21 cellular contexts compared by ENCODE assay signal in the genomic region with DNA sequence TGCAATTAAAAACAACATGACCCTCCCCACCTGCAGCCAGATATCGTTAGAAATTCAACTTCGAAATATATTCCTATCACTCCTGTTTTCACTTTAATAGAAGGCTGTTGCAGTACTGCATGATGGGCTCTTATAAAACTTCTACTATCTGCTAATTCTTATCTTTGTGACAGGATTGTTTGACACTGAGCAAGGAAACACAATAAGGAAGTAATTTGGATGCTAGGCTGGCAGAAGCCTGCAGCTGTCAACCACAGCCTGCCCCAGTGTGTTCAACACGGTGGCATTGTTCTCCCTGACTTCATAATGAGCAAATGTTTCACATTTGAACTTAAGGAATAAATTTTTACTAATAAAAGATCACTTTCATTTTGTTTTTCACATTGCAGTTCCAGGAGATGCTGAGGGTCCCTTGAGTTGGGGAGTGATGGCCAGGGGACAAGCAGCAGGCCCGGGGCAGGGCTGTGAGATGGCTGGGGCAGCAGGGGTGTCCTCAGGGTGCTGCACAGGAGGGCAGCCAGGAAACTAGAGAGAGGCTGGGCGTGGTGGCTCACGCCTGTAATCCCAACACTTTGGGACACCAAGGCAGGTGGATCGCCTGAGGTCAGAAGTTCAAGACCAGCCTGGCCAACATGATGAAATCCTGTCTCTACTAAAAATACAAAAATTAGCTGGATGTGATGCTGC.
A peak's percentile ranks its signal among the peaks of the same experiment; 100 is the strongest.
DNase-seq lines count a peak whose midpoint lies in the region; TF ChIP-seq lines count a peak whose summit lies in the region.
"Had no signal": no experiment of that assay in that cellular context is flagged by ENCODE, and none has a peak within 500 bp of the region (broad histone marks: within the 10 kb centered on the region; RNA-seq: fewer than 3 reads in every experiment).

No MANE protein-coding gene starts in this region.

- no peaks in the 10 kb centered on the region for H3K27me3 ChIP-seq in esophagus muscularis mucosa

- peaks cover 0 to 5% (median 0%) of the 10 kb centered on the region in 4 donors for H3K4me1 ChIP-seq in esophagus muscularis mucosa

- TF ChIP-seq EP300 in esophagus muscularis mucosa (IDR thresholded peaks at IDR 0.05), result no peak

- H3K9me3 ChIP-seq in esophagus muscularis mucosa, result no peaks in the 10 kb centered on the region

- WGBS in esophagus muscularis mucosa, result 81% methylated on average over 7 of the region's 7 CpGs

- intact Hi-C loops in esophagus muscularis mucosa (cut with DNase I), result no loop called here

- no peak overlapping the region for H3K4me3 ChIP-seq in esophagus muscularis mucosa
- H3K4me3 ChIP-seq in coronary artery, result no peak overlapping the region

- H3K36me3 ChIP-seq in esophagus muscularis mucosa, result peaks cover 0 to 6% (median 3%) of the 10 kb centered on the region in 4 donors

- no peak for TF ChIP-seq POLR2A in esophagus muscularis mucosa (IDR thresholded peaks at IDR 0.05; ENCODE audit: low read depth)

- DNase-seq in Kasumi-1 (lab: John Stamatoyannopoulos, UW) (peak; percentile 35 to 54), OCI-M1 (lab: John Stamatoyannopoulos, UW) (peak; percentile 23), esophagus muscularis mucosa (ENCODE audit: extremely low spot score) (peak; percentile 77), pons (ENCODE audit: low spot score) (peak; percentile 70), coronary artery (ENCODE audit: low spot score) (no peak), activated gamma-delta T cell treated with Interleukin-2 at 50 U/mL for 16 hours (no peak), NCI-H82 (lab: John Stamatoyannopoulos, UW) (no peak)
- DNase-seq: ACHN; C1 segment of cervical spinal cord; CD8-positive, alpha-beta memory T cell; HFFc6; IMR-90; Karpas-422; MM.1S; NCI-H1092 treated with DMSO at 0.1 percent for 48 hours; NCI-H146; NCI-H2081; NCI-H2171 treated with DMSO at 0.1 percent for 48 hours; NCI-H446; NCI-H526 treated with DMSO at 0.1 percent for 48 hours; SHP77 treated with DMSO at 0.1 percent for 48 hours had no signal

- TF ChIP-seq CTCF in esophagus muscularis mucosa (IDR thresholded peaks at IDR 0.05), result no peak
- no peak for TF ChIP-seq CTCF in coronary artery (IDR thresholded peaks at IDR 0.05)

- no peak overlapping the region for H3K27ac ChIP-seq in esophagus muscularis mucosa (replicated peaks in 1 of 4)
- no peak overlapping the region for H3K27ac ChIP-seq in coronary artery

Comparison
In these comparisons a context has a peak if more than half of its experiments do, and no peak if none do; other contexts are left out.
1. DNase-seq: peak in Kasumi-1 (2 of 2), OCI-M1 (single experiment), esophagus muscularis mucosa (single experiment) and pons (single experiment); none in coronary artery (single experiment), activated gamma-delta T cell treated with Interleukin-2 at 50 U/mL for 16 hours (single experiment) and NCI-H82 (single experiment).